Comparison of ENCODE assay signal across 36 cellular contexts in genomic region chr20:38754924-38755323, GRCh38. TPM values are rescaled to one million over a fixed set of nuclear protein-coding genes. Genes with fewer than 3 reads are reported as not detected.
"Had no signal": no experiment of that assay in that cellular context is flagged by ENCODE, and none has a peak within 500 bp of the region (broad histone marks: within the 10 kb centered on the region; RNA-seq: fewer than 3 reads in every experiment).

No MANE protein-coding gene starts in this region.

- H3K27me3 Mint-ChIP-seq: activated B cell treated with CpG ODN at 0.5 μM for 24 hours; activated CD4-positive, alpha-beta memory T cell treated with anti-CD3 and anti-CD28 coated beads for 36 hours; activated CD4-positive, alpha-beta T cell treated with anti-CD3 and anti-CD28 coated beads, Interleukin-2, amount 10 ng/mL, durations not matched to agents 24 days and 14 days; activated CD8-positive, alpha-beta T cell treated with anti-CD3 and anti-CD28 coated beads for 36 hours; activated naive CD4-positive, alpha-beta T cell treated with anti-CD3 and anti-CD28 coated beads, Interleukin-2, amount 10 ng/mL, durations not matched to agents 7 days and 5 days; activated naive CD4-positive, alpha-beta T cell treated with anti-CD3 and anti-CD28 coated beads, Interleukin-2, amount 50 U/mL, for 24 hours; activated naive CD8-positive, alpha-beta T cell; activated naive CD8-positive, alpha-beta T cell treated with anti-CD3 and anti-CD28 coated beads, Interleukin-2, amount 10 ng/mL, durations not matched to agents 7 days and 5 days; activated naive CD8-positive, alpha-beta T cell treated with anti-CD3 and anti-CD28 coated beads, Interleukin-2, amount 50 U/mL, for 24 hours; activated T-helper 17 cell treated with anti-CD3 and anti-CD28 coated beads, Interleukin-2, amount 50 U/mL, for 72 hours; central memory CD8-positive, alpha-beta T cell had no signal

- H3K4me1 ChIP-seq: ascending aorta had no signal

- H3K9me3 Mint-ChIP-seq: activated B cell treated with CpG ODN at 0.5 μM for 24 hours; activated CD4-positive, alpha-beta memory T cell treated with anti-CD3 and anti-CD28 coated beads for 36 hours; activated CD4-positive, alpha-beta T cell treated with anti-CD3 and anti-CD28 coated beads, Interleukin-2, amount 10 ng/mL, durations not matched to agents 24 days and 14 days; activated CD8-positive, alpha-beta T cell treated with anti-CD3 and anti-CD28 coated beads for 36 hours; activated naive CD4-positive, alpha-beta T cell treated with anti-CD3 and anti-CD28 coated beads, Interleukin-2, amount 10 ng/mL, durations not matched to agents 7 days and 5 days; activated naive CD4-positive, alpha-beta T cell treated with anti-CD3 and anti-CD28 coated beads, Interleukin-2, amount 50 U/mL, for 24 hours; activated naive CD8-positive, alpha-beta T cell treated with anti-CD3 and anti-CD28 coated beads, Interleukin-2, amount 10 ng/mL, durations not matched to agents 7 days and 5 days; activated naive CD8-positive, alpha-beta T cell treated with anti-CD3 and anti-CD28 coated beads, Interleukin-2, amount 50 U/mL, for 24 hours; activated T-cell treated with anti-CD3 and anti-CD28 coated beads, Interleukin-2, amount 50 U/mL, for 4 hours; activated T-cell treated with anti-CD3 and anti-CD28 coated beads, Interleukin-2, amount 50 U/mL, for 72 hours; activated T-helper 1 cell treated with anti-CD3 and anti-CD28 coated beads, Interleukin-12 subunit alpha, Interleukin-12 subunit beta, Interleukin-2, Interleukin-4 antibody, amounts not matched to agents 30 ng/mL and 10 ng/mL and 1 ng/mL, durations not matched to agents 14 hours and 24 hours and 36 hours; activated T-helper 17 cell treated with anti-CD3 and anti-CD28 coated beads, Interleukin-2, amount 50 U/mL, for 72 hours; brain; central memory CD8-positive, alpha-beta T cell; T-helper 1 cell treated with Interleukin-12 subunit alpha and Interleukin-12 subunit beta and Interleukin-4 antibody, amounts not matched to agents 30 μg/mL and 1 μg/mL, for 36 hours; T-helper 2 cell treated with Interferon-gamma antibody and Interleukin-4, amounts not matched to agents 5 μg/mL and 100 μg/mL, for 36 hours had no signal

- H3K27ac ChIP-seq: ascending aorta, cardiac muscle cell, VCaP had no signal

- H3K9me3 ChIP-seq: ascending aorta had no signal

- H3K4me1 Mint-ChIP-seq: activated T-helper 17 cell treated with anti-CD3 and anti-CD28 coated beads, Interleukin-2, amount 50 U/mL, for 72 hours had no signal

- ATAC-seq: activated CD8-positive, alpha-beta T cell treated with anti-CD3 and anti-CD28 coated beads for 36 hours; activated naive CD8-positive, alpha-beta T cell treated with anti-CD3 and anti-CD28 coated beads, Interleukin-2, amount 50 U/mL, for 24 hours; activated T-cell treated with anti-CD3 and anti-CD28 coated beads, Interleukin-2, amount 50 U/mL, for 4 hours; activated T-cell treated with anti-CD3 and anti-CD28 coated beads, Interleukin-2, amount 50 U/mL, for 72 hours had no signal

- H3K27me3 ChIP-seq: ascending aorta, cardiac muscle cell had no signal

- DNase-seq: activated B cell treated with CpG ODN at 0.5 μM for 24 hours; activated CD4-positive, alpha-beta memory T cell treated with anti-CD3 and anti-CD28 coated beads for 36 hours; activated CD4-positive, alpha-beta T cell treated with anti-CD3 and anti-CD28 coated beads for 4 hours; activated CD4-positive, alpha-beta T cell treated with anti-CD3 and anti-CD28 coated beads, Interleukin-2, amount 10 ng/mL, durations not matched to agents 24 days and 14 days; activated CD4-positive, alpha-beta T cell treated with anti-CD3 and anti-CD28 coated beads, Interleukin-2, amount 50 U/mL, for 1 hour; activated CD4-positive, alpha-beta T cell treated with anti-CD3 and anti-CD28 coated beads, Interleukin-2, amount 50 U/mL, for 4 hours; activated CD4-positive, CD25-positive, alpha-beta regulatory T cell treated with anti-CD3 and anti-CD28 coated beads, Interleukin-2, amount 50 U/mL, for 72 hours; activated CD8-positive, alpha-beta memory T cell treated with anti-CD3 and anti-CD28 coated beads, Interleukin-2, amount 50 U/mL, for 4 hours; activated CD8-positive, alpha-beta T cell treated with anti-CD3 and anti-CD28 coated beads for 36 hours; activated effector memory CD4-positive, alpha-beta T cell treated with anti-CD3 and anti-CD28 coated beads, Interleukin-2, amount 50 U/mL, for 16 hours; activated naive CD4-positive, alpha-beta T cell treated with anti-CD3 and anti-CD28 coated beads, Interleukin-2, amount 10 ng/mL, durations not matched to agents 7 days and 5 days; activated naive CD4-positive, alpha-beta T cell treated with Interleukin-2 at 50 U/mL for 16 hours; activated naive CD8-positive, alpha-beta T cell treated with anti-CD3 and anti-CD28 coated beads, Interleukin-2, amount 10 ng/mL, durations not matched to agents 7 days and 5 days; activated naive CD8-positive, alpha-beta T cell treated with anti-CD3 and anti-CD28 coated beads, Interleukin-2, amount 50 U/mL, for 24 hours; activated T-cell treated with anti-CD3 and anti-CD28 coated beads for 4 hours; activated T-cell treated with anti-CD3 and anti-CD28 coated beads, Interleukin-2, amount 50 U/mL, for 1 hour; activated T-cell treated with anti-CD3 and anti-CD28 coated beads, Interleukin-2, amount 50 U/mL, for 4 hours; activated T-cell treated with anti-CD3 and anti-CD28 coated beads, Interleukin-2, amount 50 U/mL, for 72 hours; amygdala; anterior cingulate cortex; caudate nucleus; cerebellar nuclear complex; T-helper 2 cell; T-helper 9 cell had no signal

- H3K27ac Mint-ChIP-seq: activated B cell treated with CpG ODN at 0.5 μM for 24 hours; activated CD4-positive, alpha-beta memory T cell treated with anti-CD3 and anti-CD28 coated beads for 36 hours; activated CD4-positive, alpha-beta T cell treated with anti-CD3 and anti-CD28 coated beads, Interleukin-2, amount 10 ng/mL, durations not matched to agents 24 days and 14 days; activated CD8-positive, alpha-beta T cell treated with anti-CD3 and anti-CD28 coated beads for 36 hours; activated naive CD4-positive, alpha-beta T cell treated with anti-CD3 and anti-CD28 coated beads, Interleukin-2, amount 10 ng/mL, durations not matched to agents 7 days and 5 days; activated naive CD4-positive, alpha-beta T cell treated with anti-CD3 and anti-CD28 coated beads, Interleukin-2, amount 50 U/mL, for 24 hours; activated naive CD8-positive, alpha-beta T cell; activated naive CD8-positive, alpha-beta T cell treated with anti-CD3 and anti-CD28 coated beads, Interleukin-2, amount 10 ng/mL, durations not matched to agents 7 days and 5 days; activated naive CD8-positive, alpha-beta T cell treated with anti-CD3 and anti-CD28 coated beads, Interleukin-2, amount 50 U/mL, for 24 hours; activated T-cell treated with anti-CD3 and anti-CD28 coated beads, Interleukin-2, amount 50 U/mL, for 72 hours; brain; T-helper 1 cell treated with Interleukin-12 subunit alpha and Interleukin-12 subunit beta and Interleukin-4 antibody, amounts not matched to agents 30 μg/mL and 1 μg/mL, for 36 hours; T-helper 2 cell treated with Interferon-gamma antibody and Interleukin-4, amounts not matched to agents 5 μg/mL and 100 μg/mL, for 36 hours had no signal

- H3K4me3 Mint-ChIP-seq: activated B cell treated with CpG ODN at 0.5 μM for 24 hours; activated CD4-positive, alpha-beta memory T cell treated with anti-CD3 and anti-CD28 coated beads for 36 hours; activated CD4-positive, alpha-beta T cell treated with anti-CD3 and anti-CD28 coated beads, Interleukin-2, amount 10 ng/mL, durations not matched to agents 24 days and 14 days; activated CD8-positive, alpha-beta T cell treated with anti-CD3 and anti-CD28 coated beads for 36 hours; activated naive CD4-positive, alpha-beta T cell treated with anti-CD3 and anti-CD28 coated beads, Interleukin-2, amount 10 ng/mL, durations not matched to agents 7 days and 5 days; activated naive CD4-positive, alpha-beta T cell treated with anti-CD3 and anti-CD28 coated beads, Interleukin-2, amount 50 U/mL, for 24 hours; activated naive CD8-positive, alpha-beta T cell; activated naive CD8-positive, alpha-beta T cell treated with anti-CD3 and anti-CD28 coated beads, Interleukin-2, amount 10 ng/mL, durations not matched to agents 7 days and 5 days; activated naive CD8-positive, alpha-beta T cell treated with anti-CD3 and anti-CD28 coated beads, Interleukin-2, amount 50 U/mL, for 24 hours; activated T-cell treated with anti-CD3 and anti-CD28 coated beads, Interleukin-2, amount 50 U/mL, for 4 hours; activated T-cell treated with anti-CD3 and anti-CD28 coated beads, Interleukin-2, amount 50 U/mL, for 72 hours; activated T-helper 1 cell treated with anti-CD3 and anti-CD28 coated beads, Interleukin-12 subunit alpha, Interleukin-12 subunit beta, Interleukin-2, Interleukin-4 antibody, amounts not matched to agents 30 ng/mL and 10 ng/mL and 1 ng/mL, durations not matched to agents 14 hours and 24 hours and 36 hours; brain; central memory CD8-positive, alpha-beta T cell; T-helper 1 cell treated with Interleukin-12 subunit alpha and Interleukin-12 subunit beta and Interleukin-4 antibody, amounts not matched to agents 30 μg/mL and 1 μg/mL, for 36 hours; T-helper 2 cell treated with Interferon-gamma antibody and Interleukin-4, amounts not matched to agents 5 μg/mL and 100 μg/mL, for 36 hours had no signal

- H3K4me3 ChIP-seq: ascending aorta, cardiac muscle cell had no signal

RNA-seq across cellular contexts. Expression of gene SLC32A1, which starts 30.6 kb away (rescaled TPM):
- total RNA-seq: activated B cell treated with CpG ODN at 0.5 μM for 24 hours; activated CD4-positive, alpha-beta memory T cell treated with anti-CD3 and anti-CD28 coated beads for 36 hours; activated CD4-positive, alpha-beta T cell treated with anti-CD3 and anti-CD28 coated beads, Interleukin-2, amount 10 ng/mL, durations not matched to agents 24 days and 14 days; activated CD8-positive, alpha-beta memory T cell treated with anti-CD3 and anti-CD28 coated beads for 36 hours; activated CD8-positive, alpha-beta T cell treated with anti-CD3 and anti-CD28 coated beads for 36 hours; activated naive CD8-positive, alpha-beta T cell treated with anti-CD3 and anti-CD28 coated beads, Interleukin-2, amount 10 ng/mL, durations not matched to agents 7 days and 5 days; activated T-cell treated with anti-CD3 and anti-CD28 coated beads, Interleukin-2, amount 50 U/mL, for 4 hours; activated T-helper 1 cell treated with anti-CD3 and anti-CD28 coated beads, Interleukin-12 subunit alpha, Interleukin-12 subunit beta, Interleukin-2, Interleukin-4 antibody, amounts not matched to agents 30 ng/mL and 10 ng/mL and 1 ng/mL, durations not matched to agents 14 hours and 24 hours and 36 hours; ascending aorta; cardiac muscle cell had no signal
